In the genomic region with DNA sequence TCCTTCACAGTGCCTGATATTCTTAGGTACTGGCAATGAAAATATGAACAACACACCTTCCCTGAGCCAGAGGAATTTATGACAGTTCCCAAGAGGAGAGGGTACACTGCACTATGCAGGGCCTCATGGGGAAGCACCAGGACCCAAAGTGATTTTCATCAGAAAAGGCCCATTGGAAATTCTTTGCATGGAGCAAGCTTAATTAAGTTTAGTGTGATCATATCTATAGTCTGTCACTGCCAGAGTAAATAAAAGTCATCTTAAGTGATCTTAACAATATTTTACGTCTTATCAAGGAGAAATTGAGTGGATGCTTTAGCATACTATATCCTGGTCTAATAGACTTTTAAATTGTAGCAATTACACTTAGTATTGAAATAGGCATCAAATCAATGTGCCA, we compare ENCODE assay signal across 6 cellular contexts.
"Had no signal": no experiment of that assay in that cellular context is flagged by ENCODE, and none has a peak within 500 bp of the region (broad histone marks: within the 10 kb centered on the region; RNA-seq: fewer than 3 reads in every experiment).

No MANE protein-coding gene starts in this region.

- DNase-seq: H9, HCEC 1CT, IMR-90, KG1 had no signal

- H2AFZ ChIP-seq: GM23338 had no signal

- ATAC-seq: GM23338, K562 had no signal

- H3K4me2 ChIP-seq: GM23338 had no signal

- H3K4me3 ChIP-seq: GM23338, K562 had no signal
